In genomic region chr11:125082611-125083311, GRCh38 we compare ENCODE assay signal across 12 cellular contexts. TPM values are rescaled to one million over a fixed set of nuclear protein-coding genes. Genes with fewer than 3 reads are reported as not detected.
DNase-seq lines count a peak whose midpoint lies in the region; ATAC-seq and TF ChIP-seq lines count a peak whose summit lies in the region.
"Had no signal": no experiment of that assay in that cellular context is flagged by ENCODE, and none has a peak within 500 bp of the region (broad histone marks: within the 10 kb centered on the region; RNA-seq: fewer than 3 reads in every experiment).

No MANE protein-coding gene starts in this region.

- H3K27ac ChIP-seq in brain microvascular endothelial cell (no peak overlapping the region), colonic mucosa (no peak overlapping the region)
- H3K27ac ChIP-seq: heart right ventricle had no signal

- no peaks in the 10 kb centered on the region for H3K9me3 ChIP-seq in colonic mucosa
- H3K9me3 ChIP-seq: BLaER1 treated with 17β-estradiol and CSF1 and Interleukin-3, amounts not matched to agents 10 nM and 100 nM; heart right ventricle had no signal

- no peak for TF ChIP-seq CTCF in AG04449 (IDR thresholded peaks at IDR 0.05; ENCODE audit: insufficient read depth, low read length, missing control alignments)
- TF ChIP-seq CTCF in brain microvascular endothelial cell (IDR thresholded peaks at IDR 0.05; ENCODE audit: low read depth, low read length, missing control alignments), result no peak
- TF ChIP-seq CTCF in colonic mucosa (IDR thresholded peaks at IDR 0.05), result no peak

- H3K27me3 ChIP-seq in brain microvascular endothelial cell (replicated peaks) (no peaks in the 10 kb centered on the region), colonic mucosa (no peaks in the 10 kb centered on the region)
- H3K27me3 ChIP-seq: BLaER1 treated with 17β-estradiol and CSF1 and Interleukin-3, amounts not matched to agents 10 nM and 100 nM had no signal

- no peaks in the 10 kb centered on the region for H3K4me1 ChIP-seq in colonic mucosa
- H3K4me1 ChIP-seq: heart right ventricle had no signal

- intact Hi-C loops in colonic mucosa (cut with DNase I), result loop anchor here (10.0 kb wide), 1 partner anchor 332 kb away; no protein-coding TSS in a partner anchor

- DNase-seq in AG04449 (ENCODE audit: low read depth, low spot score) (peak; percentile 23), HK-2 (ENCODE audit: unreplicated experiment) (peak; percentile 51), brain microvascular endothelial cell (peak; percentile 88), kidney tubule cell (ENCODE audit: low spot score) (peak; percentile 69), NCI-H146 treated with DMSO at 0.1 percent for 48 hours (lab: John Stamatoyannopoulos, UW; ENCODE audit: unreplicated experiment) (no peak), colonic mucosa (no peak)
- DNase-seq: heart right ventricle, NCI-H1694 treated with DMSO at 0.1 percent for 48 hours had no signal

- POLR2A ChIA-PET in AG04449 (lab: Yijun Ruan, JAX), result interaction anchor here (0.8 to 1.3 kb wide), 3 partner anchors 11 to 282 kb away, joined by 3 to 5 read pairs (median 3); partner anchors contain the start of gene TMEM218

- H3K4me3 ChIP-seq in AG04449 (ENCODE audit: low read depth, low read length) (no peak overlapping the region), brain microvascular endothelial cell (ENCODE audit: low read depth, low read length) (no peak overlapping the region), colonic mucosa (no peak overlapping the region)
- H3K4me3 ChIP-seq: BLaER1 treated with 17β-estradiol and CSF1 and Interleukin-3, amounts not matched to agents 10 nM and 100 nM; heart right ventricle had no signal

- H3K36me3 ChIP-seq in brain microvascular endothelial cell (replicated peaks) (no peaks in the 10 kb centered on the region), colonic mucosa (no peaks in the 10 kb centered on the region)

- in situ Hi-C loops in brain microvascular endothelial cell (cut with HindIII; ENCODE audit: low pct_ligation_motif_present, low sequenced_read_pairs), result no loop called here

- ATAC-seq in HG02973 (IDR thresholded peaks at IDR 0.05; ENCODE audit: unreplicated experiment) (no peak), HG03354 (IDR thresholded peaks at IDR 0.05; ENCODE audit: poor library complexity, severe bottlenecking, unreplicated experiment) (no peak)
- ATAC-seq: naive thymus-derived CD4-positive, alpha-beta T cell had no signal

- CTCF ChIA-PET in AG04449 (lab: Yijun Ruan, JAX), result interaction anchor here (0.9 to 2.4 kb wide), 9 partner anchors 9 to 282 kb away, joined by 3 to 12 read pairs (median 4); no protein-coding TSS in a partner anchor

- no peak overlapping the region for H3K9ac ChIP-seq in colonic mucosa (ENCODE audit: low read depth in 2 of 2, low read length in 2 of 2)

RNA-seq across cellular contexts. Expression of gene SLC37A2, which starts 19.7 kb away (rescaled TPM):
- 1 to 10 TPM; 2.2 to 5.1 TPM for total RNA-seq in colonic mucosa

RNA-seq across cellular contexts. Expression of gene TMEM218, which starts 28.7 kb away (rescaled TPM):
- total RNA-seq in colonic mucosa, result 10 to 100 TPM in 1 of 2 donors, 1 to 10 TPM in 1; 8.7 to 17.3 TPM

Comparison
In these comparisons a context has a peak if more than half of its experiments do, and no peak if none do; other contexts are left out.
1. DNase-seq: peak in AG04449 (single experiment), HK-2 (single experiment), brain microvascular endothelial cell (single experiment) and kidney tubule cell (single experiment); none in NCI-H146 treated with DMSO at 0.1 percent for 48 hours (single experiment) and colonic mucosa (single experiment).